In genomic region chr16:3461120-3461519, GRCh38 we compare ENCODE assay signal across 16 cellular contexts. TPM values are rescaled to one million over a fixed set of nuclear protein-coding genes. Genes with fewer than 3 reads are reported as not detected.
DNase-seq lines count a peak whose midpoint lies in the region; ATAC-seq, FAIRE-seq and TF ChIP-seq lines count a peak whose summit lies in the region.
"Had no signal": no experiment of that assay in that cellular context is flagged by ENCODE, and none has a peak within 500 bp of the region (broad histone marks: within the 10 kb centered on the region; RNA-seq: fewer than 3 reads in every experiment).

No MANE protein-coding gene starts in this region.

- intact Hi-C loops in kidney (cut with DNase I): no loop called here

- H3K36me3 Mint-ChIP-seq in activated CD8-positive, alpha-beta T cell treated with anti-CD3 and anti-CD28 coated beads, Interleukin-2, amount 10 ng/mL, durations not matched to agents 7 days and 5 days (ENCODE audit: low read depth): peaks cover 26% of the 10 kb centered on the region
- H3K36me3 Mint-ChIP-seq: memory B cell had no signal

- H3K4me3 ChIP-seq in kidney (ENCODE audit: low read length in 2 of 2) (peak overlapping the region in 1 of 2 donors; percentile 90), MG63 (no peak overlapping the region)
- H3K4me3 ChIP-seq: vagina had no signal

- peaks cover under 1 to 8% of the 10 kb centered on the region in 2 donors for H3K36me3 ChIP-seq in kidney (ENCODE audit: control insufficient read depth in 1 of 2, insufficient read depth in 2 of 2, low read length in 2 of 2)
- H3K36me3 ChIP-seq in MG63: peaks cover 19% of the 10 kb centered on the region

- no peaks in the 10 kb centered on the region for H3K9me3 ChIP-seq in kidney (ENCODE audit: control insufficient read depth in 1 of 2, low read length in 2 of 2)
- H3K9me3 ChIP-seq in MG63: no peaks in the 10 kb centered on the region
- H3K9me3 ChIP-seq: spleen, vagina had no signal

- peaks cover 64% of the 10 kb centered on the region for H3K4me1 Mint-ChIP-seq in activated CD8-positive, alpha-beta T cell treated with anti-CD3 and anti-CD28 coated beads, Interleukin-2, amount 10 ng/mL, durations not matched to agents 7 days and 5 days (ENCODE audit: low read depth)

- peaks cover 31 to 45% of the 10 kb centered on the region in 2 donors for H3K4me1 ChIP-seq in kidney (ENCODE audit: control insufficient read depth in 1 of 2, insufficient read depth in 1 of 2, low read depth in 1 of 2, low read length in 2 of 2)

- FAIRE-seq in kidney (lab: Jason Lieb, UNC): no peak
- FAIRE-seq: astrocyte, HTR-8/SVneo had no signal

- peak; percentile 24 for TF ChIP-seq CTCF in GM20000 (IDR thresholded peaks at IDR 0.05; ENCODE audit: extremely low read depth, missing control alignments)
- TF ChIP-seq CTCF in kidney (IDR thresholded peaks at IDR 0.05; ENCODE audit: borderline replicate concordance, extremely low read depth, insufficient read depth): no peak

- peak overlapping the region; percentile 12 for H3K4me3 Mint-ChIP-seq in activated CD8-positive, alpha-beta T cell treated with anti-CD3 and anti-CD28 coated beads, Interleukin-2, amount 10 ng/mL, durations not matched to agents 7 days and 5 days
- H3K4me3 Mint-ChIP-seq: memory B cell had no signal

- peak overlapping the region in 1 of 2 donors; percentile 28 for H3K27ac ChIP-seq in kidney (ENCODE audit: low read depth in 2 of 2, low read length in 2 of 2)
- H3K27ac ChIP-seq: vagina had no signal

- ATAC-seq in activated CD8-positive, alpha-beta T cell treated with anti-CD3 and anti-CD28 coated beads, Interleukin-2, amount 10 ng/mL, durations not matched to agents 7 days and 5 days: no peak
- no peak for ATAC-seq in GM19397 (IDR thresholded peaks at IDR 0.05; ENCODE audit: unreplicated experiment)
- no peak for ATAC-seq in HG02852 (IDR thresholded peaks at IDR 0.05; ENCODE audit: unreplicated experiment)

- H3K27ac Mint-ChIP-seq in activated CD8-positive, alpha-beta T cell treated with anti-CD3 and anti-CD28 coated beads, Interleukin-2, amount 10 ng/mL, durations not matched to agents 7 days and 5 days: peak overlapping the region; percentile 81
- H3K27ac Mint-ChIP-seq: memory B cell had no signal

- H3K9me3 Mint-ChIP-seq in activated CD8-positive, alpha-beta T cell treated with anti-CD3 and anti-CD28 coated beads, Interleukin-2, amount 10 ng/mL, durations not matched to agents 7 days and 5 days (ENCODE audit: insufficient read depth): no peaks in the 10 kb centered on the region
- H3K9me3 Mint-ChIP-seq: memory B cell had no signal

- no peaks in the 10 kb centered on the region for H3K27me3 Mint-ChIP-seq in activated CD8-positive, alpha-beta T cell treated with anti-CD3 and anti-CD28 coated beads, Interleukin-2, amount 10 ng/mL, durations not matched to agents 7 days and 5 days (ENCODE audit: low read depth)
- H3K27me3 Mint-ChIP-seq: memory B cell had no signal

- POLR2A ChIA-PET in activated CD8-positive, alpha-beta T cell treated with anti-CD3 and anti-CD28 coated beads, Interleukin-2, amount 10 ng/mL, durations not matched to agents 7 days and 5 days (lab: Charles Lee): interaction anchor here (0.9 to 1.1 kb wide), 3 partner anchors 61 to 151 kb away, joined by 3 to 4 read pairs (median 3); no protein-coding TSS in a partner anchor

- peak; percentile 11 for DNase-seq in CD1c-positive myeloid dendritic cell (ENCODE audit: extremely low spot score)
- DNase-seq in GM20000 (ENCODE audit: low spot score): no peak
- DNase-seq in activated CD8-positive, alpha-beta T cell treated with anti-CD3 and anti-CD28 coated beads, Interleukin-2, amount 10 ng/mL, durations not matched to agents 7 days and 5 days: peak; percentile 64
- peak; percentile 49 for DNase-seq in kidney
- DNase-seq in NCI-H345 treated with DMSO at 0.1 percent for 48 hours (lab: John Stamatoyannopoulos, UW; ENCODE audit: unreplicated experiment): no peak
- no peak for DNase-seq in MG63
- DNase-seq: DMS153, foreskin melanocyte, NCI-H510A, spleen had no signal

- H3K27me3 ChIP-seq in MG63: no peaks in the 10 kb centered on the region
- H3K27me3 ChIP-seq: spleen, vagina had no signal

- CTCF ChIA-PET in activated CD8-positive, alpha-beta T cell treated with anti-CD3 and anti-CD28 coated beads, Interleukin-2, amount 10 ng/mL, durations not matched to agents 7 days and 5 days (lab: Charles Lee): interaction anchor here (0.6 to 1.4 kb wide), 10 partner anchors 9 to 365 kb away, joined by 3 to 12 read pairs (median 4); no protein-coding TSS in a partner anchor

- no peak overlapping the region for H3K9ac ChIP-seq in kidney (ENCODE audit: low read length in 2 of 2)

RNA-seq across cellular contexts. Expression of gene NAA60, which starts 17.6 kb away (rescaled TPM):
- total RNA-seq in activated CD8-positive, alpha-beta T cell treated with anti-CD3 and anti-CD28 coated beads, Interleukin-2, amount 10 ng/mL, durations not matched to agents 7 days and 5 days: 10 to 100 TPM; 46.3 to 49.0 TPM
- 51.6 TPM for total RNA-seq in kidney
- 66.6 TPM for polyA plus RNA-seq in kidney (ENCODE audit: insufficient read depth, low read depth, low replicate concordance)
- total RNA-seq in MG63 (2014; rRNA removed; shearing (Covaris generic); ENCODE audit: low replicate concordance): 14.3 and 16.3 TPM in 2 replicates

RNA-seq across cellular contexts. Expression of gene ZNF597, which starts 17.8 kb away (rescaled TPM):
- total RNA-seq in activated CD8-positive, alpha-beta T cell treated with anti-CD3 and anti-CD28 coated beads, Interleukin-2, amount 10 ng/mL, durations not matched to agents 7 days and 5 days: 1 to 10 TPM; 2.4 to 2.7 TPM
- total RNA-seq in kidney: 3.4 TPM
- polyA plus RNA-seq in kidney (ENCODE audit: insufficient read depth, low read depth, low replicate concordance): 0.99 TPM
- total RNA-seq in MG63 (2014; rRNA removed; shearing (Covaris generic); ENCODE audit: low replicate concordance): 0.03 and 0.62 TPM in 2 replicates

RNA-seq across cellular contexts. Expression of gene C16orf90, which starts 34.2 kb away (rescaled TPM):
- not detected for total RNA-seq in activated CD8-positive, alpha-beta T cell treated with anti-CD3 and anti-CD28 coated beads, Interleukin-2, amount 10 ng/mL, durations not matched to agents 7 days and 5 days
- not detected for total RNA-seq in kidney
- polyA plus RNA-seq in kidney (ENCODE audit: insufficient read depth, low read depth, low replicate concordance): not detected
- not detected in 2 replicates for total RNA-seq in MG63 (2014; rRNA removed; shearing (Covaris generic); ENCODE audit: low replicate concordance)
- total RNA-seq: astrocyte, spleen, vagina had no signal
- polyA plus RNA-seq: spleen had no signal

RNA-seq across cellular contexts. Expression of gene CLUAP1, which starts 39.7 kb away (rescaled TPM):
- 10 to 100 TPM; 15.4 to 16.1 TPM for total RNA-seq in activated CD8-positive, alpha-beta T cell treated with anti-CD3 and anti-CD28 coated beads, Interleukin-2, amount 10 ng/mL, durations not matched to agents 7 days and 5 days
- total RNA-seq in kidney: 44.8 TPM
- 39.3 TPM for polyA plus RNA-seq in kidney (ENCODE audit: insufficient read depth, low read depth, low replicate concordance)
- 13.7 and 34.4 TPM in 2 replicates for total RNA-seq in MG63 (2014; rRNA removed; shearing (Covaris generic); ENCODE audit: low replicate concordance)

Comparison
In these comparisons a context has a peak if more than half of its experiments do, and no peak if none do; other contexts are left out.
1. DNase-seq: peak in CD1c-positive myeloid dendritic cell (single experiment), activated CD8-positive, alpha-beta T cell treated with anti-CD3 and anti-CD28 coated beads, Interleukin-2, amount 10 ng/mL, durations not matched to agents 7 days and 5 days (single experiment) and kidney (single experiment); none in GM20000 (single experiment), NCI-H345 treated with DMSO at 0.1 percent for 48 hours (single experiment) and MG63 (single experiment).